ENCODE assay signal across 12 cellular contexts in the genomic region with DNA sequence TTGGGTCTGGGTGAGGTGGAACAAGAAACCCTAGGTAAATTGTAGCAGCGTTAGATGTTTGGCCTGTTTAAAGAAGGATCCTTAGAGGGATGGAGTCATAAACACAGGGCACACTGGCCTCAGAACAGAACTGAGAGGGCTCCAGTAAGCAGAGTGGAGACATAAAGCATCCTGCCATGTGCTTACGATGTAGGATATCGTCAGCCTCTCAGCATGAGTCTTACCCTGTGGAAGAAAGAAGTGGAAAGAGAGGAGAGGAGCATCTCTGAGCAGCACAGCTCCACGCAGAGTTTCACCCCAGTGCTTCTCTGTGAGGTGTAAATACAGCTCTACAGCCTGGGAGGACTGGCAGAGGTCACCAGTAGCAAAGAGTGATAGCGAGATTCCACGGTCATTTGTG. TPM values are rescaled to one million over a fixed set of nuclear protein-coding genes. Genes with fewer than 3 reads are reported as not detected.
A peak's percentile ranks its signal among the peaks of the same experiment; 100 is the strongest.
DNase-seq lines count a peak whose midpoint lies in the region; ATAC-seq and TF ChIP-seq lines count a peak whose summit lies in the region.
"Had no signal": no experiment of that assay in that cellular context is flagged by ENCODE, and none has a peak within 500 bp of the region (broad histone marks: within the 10 kb centered on the region; RNA-seq: fewer than 3 reads in every experiment).

No MANE protein-coding gene starts in this region.

- H4K5ac ChIP-seq in IMR-90 (ENCODE audit: low read depth, low read length), result peak overlapping the region; percentile 88

- BruUV-seq in IMR-90 (replicated peaks; lab: Mats Ljungman, UMichigan), result no TSS peak

- POLR2A ChIA-PET in IMR-90 (lab: Charles Lee; ENCODE audit: unreplicated experiment), result interaction anchor here (0.7 kb wide), 1 partner anchor 21 kb away, joined by 3 read pairs; no protein-coding TSS in a partner anchor

- TF ChIP-seq RAD21 in IMR-90 (IDR thresholded peaks at IDR 0.05; ENCODE audit: low read length), result no peak

- no peaks in the 10 kb centered on the region for H4K20me1 ChIP-seq in IMR-90 (ENCODE audit: insufficient read depth, low read length)

- in situ Hi-C loops in IMR-90 (cut with MboI; ENCODE audit: low sequenced_read_pairs), result no loop called here

- H3K9me1 ChIP-seq in IMR-90 (ENCODE audit: insufficient read depth, low read length), result peaks cover 16% of the 10 kb centered on the region

- peak overlapping the region; percentile 47 for H2AK9ac ChIP-seq in IMR-90 (replicated peaks; ENCODE audit: low read depth, low read length, poor library complexity)

- H2BK5ac ChIP-seq in IMR-90 (ENCODE audit: low read depth, low read length, poor library complexity, severe bottlenecking), result peak overlapping the region; percentile 67

- no peaks in the 10 kb centered on the region for H3K36me3 ChIP-seq in IMR-90 (ENCODE audit: control insufficient read depth, insufficient read depth, low read length)
- H3K36me3 ChIP-seq in spleen, result no peaks in the 10 kb centered on the region
- H3K36me3 ChIP-seq in upper lobe of right lung, result no peaks in the 10 kb centered on the region
- H3K36me3 ChIP-seq: SJCRH30 had no signal

- no peak for TF ChIP-seq POLR2A in IMR-90 (IDR thresholded peaks at IDR 0.05; ENCODE audit: low read depth, low read length)
- no peak for TF ChIP-seq POLR2A in spleen (IDR thresholded peaks at IDR 0.05)

- H4K91ac ChIP-seq in IMR-90 (ENCODE audit: insufficient read depth, low read depth, low read length), result peak overlapping the region; percentile 89

- H3K4ac ChIP-seq in IMR-90 (ENCODE audit: low read depth, low read length), result peak overlapping the region; percentile 94

- no peaks in the 10 kb centered on the region for H3K27me3 ChIP-seq in IMR-90 (ENCODE audit: control insufficient read depth, insufficient read depth, low read length)
- no peaks in the 10 kb centered on the region for H3K27me3 ChIP-seq in spleen (replicated peaks in 1 of 7)
- no peaks in the 10 kb centered on the region for H3K27me3 ChIP-seq in upper lobe of right lung
- H3K27me3 ChIP-seq: SJCRH30 had no signal

- H2AFZ ChIP-seq in IMR-90 (replicated peaks; ENCODE audit: low read length, poor library complexity), result peak overlapping the region; percentile 82

- peak overlapping the region; percentile 74 to 85 for H4K8ac ChIP-seq in IMR-90 (ENCODE audit: low read depth in 2 of 2, low read length in 2 of 2)

- H2BK20ac ChIP-seq in IMR-90 (ENCODE audit: low read depth, low read length), result peak overlapping the region; percentile 84

- peak overlapping the region; percentile 89 for H2AK5ac ChIP-seq in IMR-90 (ENCODE audit: low read depth, low read length)

- peak overlapping the region; percentile 84 for H3K18ac ChIP-seq in IMR-90 (ENCODE audit: low read depth, low read length)

- H3K4me3 Mint-ChIP-seq in activated naive CD4-positive, alpha-beta T cell treated with anti-CD3 and anti-CD28 coated beads for 36 hours, result no peak overlapping the region
- H3K4me3 Mint-ChIP-seq: activated CD8-positive, alpha-beta T cell treated with anti-CD3 and anti-CD28 coated beads for 36 hours; activated naive CD8-positive, alpha-beta T cell treated with anti-CD3 and anti-CD28 coated beads, Interleukin-2, amount 10 ng/mL, durations not matched to agents 7 days and 5 days had no signal

- H3K36me3 Mint-ChIP-seq in activated naive CD4-positive, alpha-beta T cell treated with anti-CD3 and anti-CD28 coated beads for 36 hours (ENCODE audit: low read depth), result no peaks in the 10 kb centered on the region
- H3K36me3 Mint-ChIP-seq: activated naive CD8-positive, alpha-beta T cell treated with anti-CD3 and anti-CD28 coated beads, Interleukin-2, amount 10 ng/mL, durations not matched to agents 7 days and 5 days had no signal

- no peaks in the 10 kb centered on the region for H3K27me3 Mint-ChIP-seq in activated naive CD4-positive, alpha-beta T cell treated with anti-CD3 and anti-CD28 coated beads for 36 hours (ENCODE audit: low read depth)
- H3K27me3 Mint-ChIP-seq: activated CD8-positive, alpha-beta T cell treated with anti-CD3 and anti-CD28 coated beads for 36 hours; activated naive CD8-positive, alpha-beta T cell treated with anti-CD3 and anti-CD28 coated beads, Interleukin-2, amount 10 ng/mL, durations not matched to agents 7 days and 5 days had no signal

- TF ChIP-seq CTCF in IMR-90 (conservative IDR thresholded peaks at IDR 0.05; ENCODE audit: low read depth, low read length) (no peak), coronary artery (IDR thresholded peaks at IDR 0.05) (no peak), spleen (IDR thresholded peaks at IDR 0.05 in 8 of 11, conservative IDR thresholded peaks at IDR 0.05 in 3 of 11) (no peak), upper lobe of right lung (IDR thresholded peaks at IDR 0.05) (no peak)

- H2BK15ac ChIP-seq in IMR-90 (ENCODE audit: low read depth, low read length), result peak overlapping the region; percentile 82

- H3K27ac ChIP-seq in IMR-90 (ENCODE audit: insufficient read depth, low read length) (peak overlapping the region; percentile 91), coronary artery (peak overlapping the region; percentile 75 to 83), spleen (peak overlapping the region in 5 of 8 donors; percentile 3 to 59 (median 28)), upper lobe of right lung (no peak overlapping the region)

- H3K4me1 Mint-ChIP-seq in activated naive CD4-positive, alpha-beta T cell treated with anti-CD3 and anti-CD28 coated beads for 36 hours (ENCODE audit: low read depth), result no peaks in the 10 kb centered on the region
- H3K4me1 Mint-ChIP-seq: activated naive CD8-positive, alpha-beta T cell treated with anti-CD3 and anti-CD28 coated beads, Interleukin-2, amount 10 ng/mL, durations not matched to agents 7 days and 5 days had no signal

- H3K27ac Mint-ChIP-seq in activated naive CD4-positive, alpha-beta T cell treated with anti-CD3 and anti-CD28 coated beads for 36 hours, result no peak overlapping the region
- H3K27ac Mint-ChIP-seq: activated CD8-positive, alpha-beta T cell treated with anti-CD3 and anti-CD28 coated beads for 36 hours; activated naive CD8-positive, alpha-beta T cell treated with anti-CD3 and anti-CD28 coated beads, Interleukin-2, amount 10 ng/mL, durations not matched to agents 7 days and 5 days had no signal

- CTCF ChIA-PET in IMR-90 (lab: Yijun Ruan, JAX), result interaction anchor here (1.1 to 1.4 kb wide), 2 partner anchors 9 to 182 kb away, joined by 4 to 5 read pairs; no protein-coding TSS in a partner anchor
- CTCF ChIA-PET in activated naive CD4-positive, alpha-beta T cell treated with anti-CD3 and anti-CD28 coated beads for 36 hours (lab: Charles Lee), result no interaction called here

- H3K4me1 ChIP-seq in IMR-90 (ENCODE audit: control insufficient read depth, insufficient read depth, low read length) (peaks cover 24% of the 10 kb centered on the region), spleen (peaks cover 0 to 11% (median 0%) of the 10 kb centered on the region in 6 donors), upper lobe of right lung (peaks cover 10% of the 10 kb centered on the region)

- no peaks in the 10 kb centered on the region for H3K79me1 ChIP-seq in IMR-90 (ENCODE audit: low read depth in 1 of 2, low read length in 2 of 2)

- H3K9me3 Mint-ChIP-seq in activated naive CD4-positive, alpha-beta T cell treated with anti-CD3 and anti-CD28 coated beads for 36 hours, result no peaks in the 10 kb centered on the region
- H3K9me3 Mint-ChIP-seq: activated naive CD8-positive, alpha-beta T cell treated with anti-CD3 and anti-CD28 coated beads, Interleukin-2, amount 10 ng/mL, durations not matched to agents 7 days and 5 days had no signal

- 20% methylated on average over 1 of the region's 6 CpGs; no CpG with 5 or more reads in 1 of the 2 experiments for WGBS in IMR-90 (ENCODE audit: extremely low coverage in 2 of 2, insufficient read length in 1 of 2), 2 experiments
- whole genome bisulfite sequencing in spleen, 5 donors, result 83 to 87% (median 86%) methylated on average over 6 of the region's 6 CpGs

- H3K9me3 ChIP-seq in IMR-90 (ENCODE audit: control insufficient read depth, insufficient read depth, low read length) (no peaks in the 10 kb centered on the region), spleen (no peaks in the 10 kb centered on the region), upper lobe of right lung (no peaks in the 10 kb centered on the region)
- H3K9me3 ChIP-seq: SJCRH30 had no signal

- peak overlapping the region; percentile 31 for H3K14ac ChIP-seq in IMR-90 (replicated peaks; ENCODE audit: low read depth, low read length)

- peak overlapping the region; percentile 80 for H3K4me2 ChIP-seq in IMR-90 (ENCODE audit: low read depth, low read length)

- H3K9ac ChIP-seq in IMR-90 (ENCODE audit: low read depth, low read length), result peak overlapping the region; percentile 49

- DNase-seq in IMR-90, result peak; percentile 26
- no peak for DNase-seq in coronary artery (ENCODE audit: low spot score)
- peak; percentile 43 for DNase-seq in left kidney (ENCODE audit: low read depth, low spot score)
- no peak for DNase-seq in spleen
- no peak for DNase-seq in upper lobe of right lung
- no peak for DNase-seq in anterior cingulate cortex (lab: John Stamatoyannopoulos, UW)
- no peak for DNase-seq in activated naive CD4-positive, alpha-beta T cell treated with anti-CD3 and anti-CD28 coated beads for 36 hours
- DNase-seq: activated CD8-positive, alpha-beta T cell treated with anti-CD3 and anti-CD28 coated beads for 36 hours; activated naive CD8-positive, alpha-beta T cell treated with anti-CD3 and anti-CD28 coated beads, Interleukin-2, amount 10 ng/mL, durations not matched to agents 7 days and 5 days; stimulated activated CD4-positive, alpha-beta T cell treated with anti-CD3 and anti-CD28 coated beads, Interleukin-1b, Interleukin-23, amount 100 ng/mL, for 48 hours had no signal

- intact Hi-C loops in IMR-90 (cut with micrococcal nuclease), result loop anchor here (2.0 kb wide), 2 partner anchors 47 to 75 kb away; no protein-coding TSS in a partner anchor
- intact Hi-C loops in spleen (cut with DNase I; ENCODE audit: low total_unique reads), result no loop called here
- intact Hi-C loops in upper lobe of right lung (cut with DNase I), result no loop called here
- intact Hi-C loops in activated naive CD4-positive, alpha-beta T cell treated with anti-CD3 and anti-CD28 coated beads for 36 hours (cut with micrococcal nuclease), result no loop called here

- dilution Hi-C loops in IMR-90 (cut with HindIII; ENCODE audit: low sequenced_read_pairs, unreplicated experiment), result no loop called here

- peak overlapping the region; percentile 93 for H2BK120ac ChIP-seq in IMR-90 (ENCODE audit: low read depth, low read length)

- peak overlapping the region; percentile 75 for H3K23ac ChIP-seq in IMR-90 (ENCODE audit: low read depth, low read length)

- peak; percentile 23 for ATAC-seq in IMR-90 (ENCODE audit: low read depth)
- no peak for ATAC-seq in upper lobe of right lung
- no peak for ATAC-seq in HG03196 (IDR thresholded peaks at IDR 0.05; ENCODE audit: unreplicated experiment)
- ATAC-seq: activated CD8-positive, alpha-beta T cell treated with anti-CD3 and anti-CD28 coated beads for 36 hours had no signal

- H3K56ac ChIP-seq in IMR-90 (ENCODE audit: extremely low read depth, insufficient read depth, low read length), result peak overlapping the region; percentile 58; the same call in 1 of the 2 replicates

- H3K4me3 ChIP-seq in IMR-90 (ENCODE audit: insufficient read depth, low read depth, low read length), result no peak overlapping the region
- no peak overlapping the region for H3K4me3 ChIP-seq in coronary artery
- no peak overlapping the region for H3K4me3 ChIP-seq in spleen
- H3K4me3 ChIP-seq in upper lobe of right lung, result no peak overlapping the region
- H3K4me3 ChIP-seq: SJCRH30 had no signal

RNA-seq across cellular contexts. Expression of a gene that starts 27.8 kb away (rescaled TPM):
- total RNA-seq in IMR-90 (2012; rRNA removed), result under 0.01 and 0.18 TPM in 2 replicates
- polyA plus RNA-seq in IMR-90 (2012; rRNA removed), result 0.29 TPM in 1 of 2 replicates, not detected in the other
- 0.03 TPM in 1 of 2 replicates, not detected in the other for polyA plus RNA-seq in IMR-90 (2012; cell fraction: cytosol; rRNA removed)
- 0.25 TPM in 1 of 2 replicates, not detected in the other for polyA plus RNA-seq in IMR-90 (2012; cell fraction: nucleus; rRNA removed; ENCODE audit: low replicate concordance)
- total RNA-seq in spleen, result 100 to 1,000 TPM in 3 of 7 donors, 10 to 100 TPM in 4; 69.4 to 128 (median 90.4) TPM
- polyA plus RNA-seq in spleen, result 10 to 100 TPM in 2 of 3 donors, 1 to 10 TPM in 1; 5.9 to 22.0 (median 10.8) TPM
- total RNA-seq in upper lobe of right lung, result 44.9 TPM
- not detected for total RNA-seq in activated naive CD4-positive, alpha-beta T cell treated with anti-CD3 and anti-CD28 coated beads for 36 hours
- total RNA-seq: activated CD8-positive, alpha-beta T cell treated with anti-CD3 and anti-CD28 coated beads for 36 hours; activated naive CD8-positive, alpha-beta T cell treated with anti-CD3 and anti-CD28 coated beads, Interleukin-2, amount 10 ng/mL, durations not matched to agents 7 days and 5 days; SJCRH30 had no signal

Comparison
In these comparisons a context has a peak if more than half of its experiments do, and no peak if none do; other contexts are left out.
1. DNase-seq: peak in IMR-90 (single experiment) and left kidney (single experiment); none in coronary artery (single experiment), spleen (single experiment), upper lobe of right lung (single experiment), anterior cingulate cortex (0 of 58) and activated naive CD4-positive, alpha-beta T cell treated with anti-CD3 and anti-CD28 coated beads for 36 hours (single experiment).
2. RNA of a gene that starts 27.8 kb away (total RNA-seq): 69.4 to 128 TPM in spleen and 44.9 TPM in upper lobe of right lung (single experiment); under 0.01 to 0.18 TPM in IMR-90 and not detected in activated naive CD4-positive, alpha-beta T cell treated with anti-CD3 and anti-CD28 coated beads for 36 hours; every median in the first group is over 10 times any median in the second.